Comparison of ENCODE assay signal across 18 cellular contexts in the genomic region with DNA sequence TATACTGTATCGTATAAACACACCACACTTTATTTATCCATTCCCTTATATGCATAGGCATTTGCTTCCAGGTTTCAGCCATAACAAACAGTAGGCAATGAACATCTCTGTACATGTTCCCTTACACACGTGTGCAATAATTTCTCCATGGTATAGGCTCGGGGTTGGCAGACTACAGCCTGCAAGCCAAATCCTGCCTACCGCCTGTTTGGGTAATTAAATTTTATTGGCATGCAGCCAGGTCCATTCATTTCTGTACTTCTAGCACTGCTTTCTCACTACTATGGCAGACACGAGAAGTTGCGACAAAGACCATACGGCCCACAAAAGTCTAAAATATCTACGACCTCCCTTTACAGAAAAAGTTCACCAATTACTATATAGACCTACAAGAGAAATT.
DNase-seq lines count a peak whose midpoint lies in the region; TF ChIP-seq lines count a peak whose summit lies in the region.
"Had no signal": no experiment of that assay in that cellular context is flagged by ENCODE, and none has a peak within 500 bp of the region (broad histone marks: within the 10 kb centered on the region; RNA-seq: fewer than 3 reads in every experiment).

No MANE protein-coding gene starts in this region.

- H3K36me3 Mint-ChIP-seq in mesothelial cell of epicardium, result peaks cover 40% of the 10 kb centered on the region
- H3K36me3 Mint-ChIP-seq: natural killer cell, T-cell had no signal

- H3K4me3 Mint-ChIP-seq in mesothelial cell of epicardium, result no peak overlapping the region
- H3K4me3 Mint-ChIP-seq: activated naive CD4-positive, alpha-beta T cell treated with anti-CD3 and anti-CD28 coated beads for 36 hours; B cell; natural killer cell; T-cell had no signal

- peaks cover 47% of the 10 kb centered on the region for H3K4me1 Mint-ChIP-seq in mesothelial cell of epicardium
- H3K4me1 Mint-ChIP-seq: B cell, natural killer cell, T-cell had no signal

- DNase-seq in DMS 273 treated with DMSO at 0.1 percent for 48 hours (lab: John Stamatoyannopoulos, UW), result peak; percentile 28
- peak; percentile 30 for DNase-seq in NCI-H146 (lab: John Stamatoyannopoulos, UW)
- peak; percentile 72 for DNase-seq in NCI-H82 (lab: John Stamatoyannopoulos, UW)
- no peak for DNase-seq in mesothelial cell of epicardium (ENCODE audit: low spot score in 2 of 2, unreplicated experiment in 2 of 2)
- no peak for DNase-seq in occipital lobe (lab: John Stamatoyannopoulos, UW)
- no peak for DNase-seq in central memory CD4-positive, alpha-beta T cell
- no peak for DNase-seq in stimulated activated CD8-positive, alpha-beta memory T cell treated with anti-CD3 and anti-CD28 coated beads, Interleukin-4, amount 100 ng/mL, for 48 hours
- no peak for DNase-seq in HK-2 (ENCODE audit: unreplicated experiment)
- DNase-seq: activated CD4-positive, alpha-beta T cell treated with anti-CD3 and anti-CD28 coated beads, Interleukin-2, amount 50 U/mL, for 4 hours; activated naive CD4-positive, alpha-beta T cell treated with anti-CD3 and anti-CD28 coated beads for 36 hours; activated T-cell treated with anti-CD3 and anti-CD28 coated beads, Interleukin-2, amount 50 U/mL, for 1 hour; aorta; natural killer cell; NCI-H1930; psoas muscle; stimulated activated CD4-positive, alpha-beta T cell treated with anti-CD3 and anti-CD28 coated beads, Interleukin-4, amount 100 ng/mL, for 1 hour; T-cell had no signal

- no peak for TF ChIP-seq CTCF in mesothelial cell of epicardium (IDR thresholded peaks at IDR 0.05; ENCODE audit: unreplicated experiment)

- H3K27ac Mint-ChIP-seq in mesothelial cell of epicardium, result peak overlapping the region; percentile 57
- H3K27ac Mint-ChIP-seq: activated naive CD4-positive, alpha-beta T cell treated with anti-CD3 and anti-CD28 coated beads for 36 hours; B cell; natural killer cell; T-cell had no signal

- no peaks in the 10 kb centered on the region for H3K9me3 Mint-ChIP-seq in mesothelial cell of epicardium
- H3K9me3 Mint-ChIP-seq: activated naive CD4-positive, alpha-beta T cell treated with anti-CD3 and anti-CD28 coated beads for 36 hours; natural killer cell had no signal

- H3K27me3 Mint-ChIP-seq in mesothelial cell of epicardium (ENCODE audit: low read depth), result no peaks in the 10 kb centered on the region

Comparison
In these comparisons a context has a peak if more than half of its experiments do, and no peak if none do; other contexts are left out.
1. DNase-seq: peak in DMS 273 treated with DMSO at 0.1 percent for 48 hours (single experiment), NCI-H146 (single experiment) and NCI-H82 (single experiment); none in mesothelial cell of epicardium (0 of 2), occipital lobe (single experiment), central memory CD4-positive, alpha-beta T cell (single experiment), stimulated activated CD8-positive, alpha-beta memory T cell treated with anti-CD3 and anti-CD28 coated beads, Interleukin-4, amount 100 ng/mL, for 48 hours (single experiment) and HK-2 (single experiment).